In the genomic region with DNA sequence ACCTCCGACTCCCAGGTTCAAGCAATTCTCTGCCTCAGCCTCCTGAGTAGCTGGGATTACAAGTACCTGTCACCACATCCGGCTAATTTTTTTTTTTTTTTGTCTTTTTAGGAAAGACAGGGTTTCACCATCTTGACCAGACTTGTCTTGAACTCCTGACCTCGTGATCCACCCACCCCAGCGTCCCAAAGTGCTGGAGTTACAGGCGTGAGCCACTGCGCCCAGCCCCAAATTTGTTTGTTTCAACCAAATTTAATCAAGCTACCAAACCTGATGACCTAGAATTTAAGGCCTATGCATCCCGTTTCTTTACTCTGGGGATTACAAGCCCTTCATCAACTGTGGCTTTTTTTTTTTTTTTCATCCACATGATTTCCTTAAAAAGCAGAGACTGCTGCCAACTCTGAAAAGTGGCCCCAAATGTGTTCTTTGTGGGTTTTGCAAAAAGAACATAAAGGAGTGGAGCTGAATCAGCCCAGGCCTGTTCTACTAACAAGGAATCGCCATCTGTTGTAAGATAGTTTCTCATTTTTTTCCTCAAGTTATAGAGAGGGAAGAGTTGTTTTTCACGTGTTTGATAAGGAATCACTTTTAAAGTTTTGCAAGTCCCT, we compare ENCODE assay signal across 15 cellular contexts. TPM values are rescaled to one million over a fixed set of nuclear protein-coding genes. Genes with fewer than 3 reads are reported as not detected.
DNase-seq lines count a peak whose midpoint lies in the region; ATAC-seq and TF ChIP-seq lines count a peak whose summit lies in the region.
"Had no signal": no experiment of that assay in that cellular context is flagged by ENCODE, and none has a peak within 500 bp of the region (broad histone marks: within the 10 kb centered on the region; RNA-seq: fewer than 3 reads in every experiment).

No MANE protein-coding gene starts in this region.

- H2BK120ac ChIP-seq in mesenchymal stem cell (ENCODE audit: low read depth, low read length), result no peak overlapping the region

- H4K8ac ChIP-seq in mesenchymal stem cell (ENCODE audit: low read length), result no peak overlapping the region

- intact Hi-C loops in thyroid gland (cut with DNase I), result no loop called here

- WGBS in mesenchymal stem cell, result 89% methylated on average over 9 of the region's 9 CpGs
- whole genome bisulfite sequencing in thyroid gland, 2 donors, result 69 to 81% methylated on average over 9 of the region's 9 CpGs

- H3K9me3 ChIP-seq in mesenchymal stem cell (ENCODE audit: control insufficient read depth, low read length) (no peaks in the 10 kb centered on the region), thyroid gland (no peaks in the 10 kb centered on the region)

- TF ChIP-seq POLR2A in thyroid gland (IDR thresholded peaks at IDR 0.05), result no peak

- DNase-seq in NCI-H446 treated with DMSO at 0.1 percent for 48 hours (lab: John Stamatoyannopoulos, UW) (peak; percentile 57), epithelial cell of prostate (ENCODE audit: low read depth, low spot score) (no peak), mesenchymal stem cell (no peak), thyroid gland (no peak), T-helper 1 cell (no peak)
- DNase-seq: activated CD4-positive, alpha-beta T cell treated with anti-CD3 and anti-CD28 coated beads, Interleukin-2, amount 50 U/mL, for 4 hours; activated naive CD4-positive, alpha-beta T cell treated with anti-CD3 and anti-CD28 coated beads, Interleukin-2, amount 10 ng/mL, durations not matched to agents 7 days and 5 days; Calu3; effector CD4-positive, alpha-beta T cell; KG1; NCI-H2029 treated with DMSO at 0.1 percent for 48 hours; T-helper 17 cell had no signal

- ATAC-seq in HG02763 (IDR thresholded peaks at IDR 0.05; ENCODE audit: unreplicated experiment) (no peak), GM18868 (IDR thresholded peaks at IDR 0.05; ENCODE audit: unreplicated experiment) (no peak), GM18907 (IDR thresholded peaks at IDR 0.05; ENCODE audit: unreplicated experiment) (no peak)
- ATAC-seq: T-helper 17 cell had no signal

- TF ChIP-seq CTCF in thyroid gland (IDR thresholded peaks at IDR 0.05), result no peak

- no peak overlapping the region for H3K18ac ChIP-seq in mesenchymal stem cell (ENCODE audit: low read depth in 1 of 2, low read length in 2 of 2)

- no peak overlapping the region for H2BK5ac ChIP-seq in mesenchymal stem cell (ENCODE audit: low read depth, low read length, poor library complexity, severe bottlenecking)

- H3K27me3 ChIP-seq in mesenchymal stem cell (ENCODE audit: control insufficient read depth in 1 of 2, insufficient read depth in 1 of 2, low read length in 2 of 2) (no peaks in the 10 kb centered on the region), thyroid gland (no peaks in the 10 kb centered on the region)

- peak overlapping the region; percentile 34 for H3K27ac ChIP-seq in epithelial cell of prostate
- H3K27ac ChIP-seq in mesenchymal stem cell (ENCODE audit: low read length, poor library complexity, severe bottlenecking), result no peak overlapping the region
- H3K27ac ChIP-seq in thyroid gland, result peak overlapping the region in 2 of 3 donors; percentile 3 to 24

- H3K9ac ChIP-seq in mesenchymal stem cell (ENCODE audit: low read length), result peak overlapping the region; percentile 91

- peaks cover 0 to 14% of the 10 kb centered on the region in 2 experiments for H3K36me3 ChIP-seq in mesenchymal stem cell (ENCODE audit: control insufficient read depth in 1 of 2, insufficient read depth in 2 of 2, low read depth in 1 of 2, low read length in 2 of 2)
- peaks cover 0 to 7% of the 10 kb centered on the region in 2 donors for H3K36me3 ChIP-seq in thyroid gland

- no peak overlapping the region for H3K4ac ChIP-seq in mesenchymal stem cell (ENCODE audit: low read depth in 1 of 2, low read length in 2 of 2)

- H2AK5ac ChIP-seq in mesenchymal stem cell (ENCODE audit: low read length, severe bottlenecking), result no peak overlapping the region

- H3K4me3 ChIP-seq in mesenchymal stem cell (ENCODE audit: insufficient read depth in 1 of 2, low read depth in 1 of 2, low read length in 2 of 2), result peak overlapping the region in 1 of 2 experiments; percentile 59
- H3K4me3 ChIP-seq in thyroid gland (replicated peaks in 1 of 3), result no peak overlapping the region

- H3K4me2 ChIP-seq in mesenchymal stem cell (ENCODE audit: low read length, poor library complexity, severe bottlenecking), result no peak overlapping the region

- no peak overlapping the region for H3K14ac ChIP-seq in mesenchymal stem cell (ENCODE audit: low read length in 2 of 2)

- no peak overlapping the region for H2BK15ac ChIP-seq in mesenchymal stem cell (ENCODE audit: low read depth, poor library complexity, severe bottlenecking)

- H3K79me1 ChIP-seq in mesenchymal stem cell (replicated peaks; ENCODE audit: low read length, poor library complexity, severe bottlenecking), result peaks cover 15% of the 10 kb centered on the region

- H4K91ac ChIP-seq in mesenchymal stem cell (ENCODE audit: low read length), result no peak overlapping the region

- H2AFZ ChIP-seq in mesenchymal stem cell (ENCODE audit: low read depth, low read length), result no peak overlapping the region

- H3K23ac ChIP-seq in mesenchymal stem cell (ENCODE audit: low read length in 2 of 2), result no peak overlapping the region

- no peak overlapping the region for H2BK12ac ChIP-seq in mesenchymal stem cell (ENCODE audit: low read length in 2 of 2)

- H3K4me1 ChIP-seq in mesenchymal stem cell (ENCODE audit: control insufficient read depth, insufficient read depth, low read depth, low read length) (no peaks in the 10 kb centered on the region), thyroid gland (no peaks in the 10 kb centered on the region)

RNA-seq across cellular contexts. Expression of a gene that starts 58.4 kb away (rescaled TPM):
- 0.15 TPM for polyA plus RNA-seq in mesenchymal stem cell (2013, experiment 1 of 2)
- 0.15 TPM for polyA plus RNA-seq in mesenchymal stem cell (2013, experiment 2 of 2)
- total RNA-seq in thyroid gland, result 1 to 10 TPM; 1.1 to 5.4 (median 3.5) TPM
- total RNA-seq: Calu3, T-helper 17 cell had no signal
